ENCODE assay signal across 38 cellular contexts in the genomic region with DNA sequence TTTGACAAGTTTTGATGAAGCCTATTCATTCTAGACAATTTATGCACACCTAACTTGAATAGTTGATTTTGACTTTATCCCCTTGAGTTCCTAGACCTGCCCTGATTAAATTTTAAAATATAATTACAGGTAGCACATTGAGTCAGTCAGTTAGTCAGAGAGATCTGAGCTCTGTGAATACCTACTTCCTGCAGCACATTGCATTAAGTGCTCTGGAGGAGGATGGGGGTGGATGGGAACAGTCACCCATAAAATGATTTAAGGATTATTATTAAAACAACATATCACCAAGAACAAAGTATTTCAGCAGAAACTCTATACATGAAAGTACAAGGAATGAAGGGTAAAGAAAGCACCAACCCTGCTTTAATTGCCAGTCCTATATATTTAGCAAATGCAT. TPM values are rescaled to one million over a fixed set of nuclear protein-coding genes. Genes with fewer than 3 reads are reported as not detected.
"Had no signal": no experiment of that assay in that cellular context is flagged by ENCODE, and none has a peak within 500 bp of the region (broad histone marks: within the 10 kb centered on the region; RNA-seq: fewer than 3 reads in every experiment).

No MANE protein-coding gene starts in this region.

- H3K4me3 ChIP-seq: ascending aorta, PC-9 had no signal

- DNase-seq: activated CD4-positive, alpha-beta memory T cell treated with anti-CD3 and anti-CD28 coated beads, Interleukin-2, amount 10 ng/mL, durations not matched to agents 7 days and 5 days; activated CD4-positive, alpha-beta T cell treated with anti-CD3 and anti-CD28 coated beads for 1 hour; activated CD4-positive, alpha-beta T cell treated with anti-CD3 and anti-CD28 coated beads for 48 hours; activated CD4-positive, CD25-positive, alpha-beta regulatory T cell; activated CD8-positive, alpha-beta memory T cell treated with anti-CD3 and anti-CD28 coated beads for 24 hours; activated CD8-positive, alpha-beta memory T cell treated with anti-CD3 and anti-CD28 coated beads, Interleukin-2, amount 10 ng/mL, durations not matched to agents 7 days and 5 days; activated CD8-positive, alpha-beta memory T cell treated with anti-CD3 and anti-CD28 coated beads, Interleukin-2, amount 50 U/mL, for 48 hours; activated effector memory CD4-positive, alpha-beta T cell treated with anti-CD3 and anti-CD28 coated beads, Interleukin-2, amount 50 U/mL, for 16 hours; activated naive CD4-positive, alpha-beta T cell treated with Interleukin-2 at 50 U/mL for 16 hours; activated naive CD8-positive, alpha-beta T cell treated with anti-CD3 and anti-CD28 coated beads, Interleukin-2, amount 10 ng/mL, durations not matched to agents 7 days and 5 days; activated T-cell treated with anti-CD3 and anti-CD28 coated beads, Interleukin-2, amount 50 U/mL, for 48 hours; amygdala; Karpas-422; KBM-7; MM.1S; MV-4-11; NCI-H1092; NCI-H1436 treated with DMSO at 0.1 percent for 48 hours; NCI-H187; NCI-H2029 treated with DMSO at 0.1 percent for 48 hours; NCI-H2107; NCI-H2171; NCI-H510A; NCI-H526; NCI-H748 treated with DMSO at 0.1 percent for 48 hours; NK-92 treated with Interleukin-12 subunit alpha and Interleukin-12 subunit beta, amount 100 ng/mL, for 24 hours; PC-9; SIG-M5; SW 1271; T-helper 1 cell; T-helper 2 cell; T-helper 9 cell; WERI-Rb-1 had no signal

- H3K4me1 ChIP-seq: ascending aorta had no signal

- H2AFZ ChIP-seq: PC-9 had no signal

- FAIRE-seq: RCC 7860 had no signal

- ATAC-seq: activated CD8-positive, alpha-beta memory T cell treated with anti-CD3 and anti-CD28 coated beads, Interleukin-2, amount 10 ng/mL, durations not matched to agents 7 days and 5 days; Right ventricle myocardium inferior had no signal

- H3K36me3 ChIP-seq: ascending aorta, WERI-Rb-1 had no signal

- H3K4me2 ChIP-seq: PC-9 had no signal

- H3K27ac ChIP-seq: ascending aorta, PC-9, RWPE1, WERI-Rb-1 had no signal

- H3K27me3 ChIP-seq: ascending aorta had no signal

- H3K9me3 ChIP-seq: ascending aorta had no signal

RNA-seq across cellular contexts. Expression of a gene that starts 38.9 kb away (rescaled TPM):
- total RNA-seq: ascending aorta, SK-MEL-5 had no signal
